ENCODE assay signal across 1 cellular context in the genomic region with DNA sequence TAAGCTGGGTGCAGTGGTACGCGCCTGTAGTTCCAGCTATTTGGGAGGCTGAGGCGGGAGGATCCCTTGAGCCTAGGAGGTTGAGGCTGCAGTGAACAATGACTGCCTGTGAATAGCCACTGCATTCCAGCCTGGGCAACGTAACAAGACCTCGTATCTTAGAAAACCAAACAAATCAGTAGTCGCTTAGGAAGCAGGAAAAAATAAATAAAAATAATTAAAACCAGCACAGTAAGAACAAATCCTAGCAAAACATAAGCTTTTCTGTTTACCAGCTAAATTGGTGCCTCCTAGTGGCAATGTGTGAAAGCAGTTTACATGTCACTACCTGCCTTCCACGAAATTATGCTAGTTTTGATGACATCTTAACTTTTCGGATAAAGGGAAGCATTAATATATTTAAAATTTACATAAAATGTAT.
TF ChIP-seq lines count a peak whose summit lies in the region.

No MANE protein-coding gene starts in this region.

TF ChIP-seq in IMR-90, 13 proteins besides CTCF, POLR2A, EP300 and RAD21:
- TF ChIP-seq, protein P1, sequence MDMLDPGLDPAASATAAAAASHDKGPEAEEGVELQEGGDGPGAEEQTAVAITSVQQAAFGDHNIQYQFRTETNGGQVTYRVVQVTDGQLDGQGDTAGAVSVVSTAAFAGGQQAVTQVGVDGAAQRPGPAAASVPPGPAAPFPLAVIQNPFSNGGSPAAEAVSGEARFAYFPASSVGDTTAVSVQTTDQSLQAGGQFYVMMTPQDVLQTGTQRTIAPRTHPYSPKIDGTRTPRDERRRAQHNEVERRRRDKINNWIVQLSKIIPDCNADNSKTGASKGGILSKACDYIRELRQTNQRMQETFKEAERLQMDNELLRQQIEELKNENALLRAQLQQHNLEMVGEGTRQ (IDR thresholded peaks at IDR 0.05; ENCODE audit: low read depth, low read length): no peak
- TF ChIP-seq SMC3 (IDR thresholded peaks at IDR 0.05; ENCODE audit: low read depth, low read length) (peak; percentile 54), CEBPB (IDR thresholded peaks at IDR 0.05; ENCODE audit: low read depth, low read length) (no peak)
TF ChIP-seq in IMR-90: peak in this region for 1.
